Comparison of ENCODE assay signal across 20 cellular contexts in the genomic region with DNA sequence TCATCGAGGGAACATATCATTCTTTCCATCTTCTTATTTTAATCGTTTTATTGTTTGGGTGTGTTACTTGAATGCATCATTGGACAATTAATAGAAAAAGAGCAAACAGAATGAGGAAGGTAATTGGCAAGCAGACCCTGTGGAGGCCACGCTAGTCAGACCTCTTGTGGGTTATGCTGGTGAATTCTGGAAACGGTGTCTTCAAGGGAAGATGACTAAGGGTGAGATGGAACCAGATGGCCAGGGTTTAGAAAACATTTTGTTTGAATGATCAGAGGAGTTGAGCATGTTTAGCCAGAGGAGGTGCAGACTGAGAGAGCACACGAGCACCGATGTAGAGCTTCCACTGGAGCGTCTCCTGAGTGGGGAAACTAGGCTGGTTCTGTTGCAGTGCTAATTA. TPM values are rescaled to one million over a fixed set of nuclear protein-coding genes. Genes with fewer than 3 reads are reported as not detected.
DNase-seq lines count a peak whose midpoint lies in the region; ATAC-seq, FAIRE-seq and TF ChIP-seq lines count a peak whose summit lies in the region.
"Had no signal": no experiment of that assay in that cellular context is flagged by ENCODE, and none has a peak within 500 bp of the region (broad histone marks: within the 10 kb centered on the region; RNA-seq: fewer than 3 reads in every experiment).

No MANE protein-coding gene starts in this region.

- no peaks in the 10 kb centered on the region for H3K27me3 Mint-ChIP-seq in Calu3 (ENCODE audit: unreplicated experiment)
- no peaks in the 10 kb centered on the region for H3K27me3 Mint-ChIP-seq in memory B cell
- H3K27me3 Mint-ChIP-seq in WTC11 (ENCODE audit: low read depth), result peaks cover 69% of the 10 kb centered on the region
- H3K27me3 Mint-ChIP-seq in mesothelial cell of epicardium (ENCODE audit: low read depth), result no peaks in the 10 kb centered on the region

- peak; percentile 55 for FAIRE-seq in bronchial epithelial cell (lab: Jason Lieb, UNC)
- FAIRE-seq: H54, K562 had no signal

- peak overlapping the region; percentile 28 for H3K27ac Mint-ChIP-seq in Calu3 (ENCODE audit: unreplicated experiment)
- H3K27ac Mint-ChIP-seq in memory B cell, result peak overlapping the region; percentile 33
- H3K27ac Mint-ChIP-seq in WTC11, result no peak overlapping the region
- H3K27ac Mint-ChIP-seq in mesothelial cell of epicardium, result no peak overlapping the region
- H3K27ac Mint-ChIP-seq: activated CD8-positive, alpha-beta T cell treated with anti-CD3 and anti-CD28 coated beads for 36 hours; activated naive CD4-positive, alpha-beta T cell treated with anti-CD3 and anti-CD28 coated beads, Interleukin-2, amount 50 U/mL, for 72 hours; activated T-cell treated with anti-CD3 and anti-CD28 coated beads, Interleukin-2, amount 50 U/mL, for 72 hours had no signal

- in situ Hi-C loops in ACHN (cut with HindIII; ENCODE audit: low pct_ligation_motif_present, low pct_unique_long_range_greater_than_20kb, low sequenced_read_pairs), result no loop called here

- TF ChIP-seq CTCF in Calu3 (IDR thresholded peaks at IDR 0.05; ENCODE audit: unreplicated experiment) (no peak), bronchial epithelial cell (IDR thresholded peaks at IDR 0.05; ENCODE audit: insufficient read depth, low read length, severe bottlenecking) (no peak), WTC11 (IDR thresholded peaks at IDR 0.05) (no peak), mesothelial cell of epicardium (IDR thresholded peaks at IDR 0.05; ENCODE audit: unreplicated experiment) (no peak)

- H3K36me3 Mint-ChIP-seq in Calu3 (ENCODE audit: insufficient read depth, unreplicated experiment) (peaks cover 18% of the 10 kb centered on the region), memory B cell (peaks cover 15% of the 10 kb centered on the region), WTC11 (no peaks in the 10 kb centered on the region), mesothelial cell of epicardium (no peaks in the 10 kb centered on the region)
- H3K36me3 Mint-ChIP-seq: activated naive CD4-positive, alpha-beta T cell treated with anti-CD3 and anti-CD28 coated beads, Interleukin-2, amount 50 U/mL, for 72 hours had no signal

- H3K4me3 Mint-ChIP-seq in Calu3 (ENCODE audit: low read depth, unreplicated experiment) (no peak overlapping the region), memory B cell (peak overlapping the region; percentile 25), WTC11 (no peak overlapping the region), mesothelial cell of epicardium (no peak overlapping the region)
- H3K4me3 Mint-ChIP-seq: activated CD8-positive, alpha-beta T cell treated with anti-CD3 and anti-CD28 coated beads for 36 hours; activated T-cell treated with anti-CD3 and anti-CD28 coated beads, Interleukin-2, amount 50 U/mL, for 72 hours had no signal

- H3K36me3 ChIP-seq in bronchial epithelial cell (ENCODE audit: control insufficient read depth, insufficient read depth, low read length), result peaks cover 5% of the 10 kb centered on the region
- H3K36me3 ChIP-seq: BE2C, breast epithelium had no signal

- CTCF ChIA-PET in Calu3 (lab: Charles Lee), result no interaction called here
- CTCF ChIA-PET in WTC11 (lab: Charles Lee), result interaction anchor here (0.6 kb wide), 1 partner anchor 149 kb away, joined by 6 read pairs; no protein-coding TSS in a partner anchor

- ATAC-seq in memory B cell (ENCODE audit: low read depth) (no peak), WTC11 (no peak)
- ATAC-seq: activated CD8-positive, alpha-beta T cell treated with anti-CD3 and anti-CD28 coated beads for 36 hours; activated naive CD4-positive, alpha-beta T cell treated with anti-CD3 and anti-CD28 coated beads, Interleukin-2, amount 50 U/mL, for 72 hours; activated T-cell treated with anti-CD3 and anti-CD28 coated beads, Interleukin-2, amount 50 U/mL, for 72 hours; K562 had no signal

- intact Hi-C loops in Calu3 (cut with micrococcal nuclease; ENCODE audit: unreplicated experiment), result no loop called here

- no peak overlapping the region for H3K4me3 ChIP-seq in bronchial epithelial cell (ENCODE audit: low read depth, low read length)
- H3K4me3 ChIP-seq: breast epithelium, K562 had no signal

- H3K9me3 Mint-ChIP-seq in Calu3 (ENCODE audit: low read depth, unreplicated experiment) (no peaks in the 10 kb centered on the region), memory B cell (no peaks in the 10 kb centered on the region), WTC11 (no peaks in the 10 kb centered on the region), mesothelial cell of epicardium (no peaks in the 10 kb centered on the region)
- H3K9me3 Mint-ChIP-seq: activated CD8-positive, alpha-beta T cell treated with anti-CD3 and anti-CD28 coated beads for 36 hours; activated naive CD4-positive, alpha-beta T cell treated with anti-CD3 and anti-CD28 coated beads, Interleukin-2, amount 50 U/mL, for 72 hours; activated T-cell treated with anti-CD3 and anti-CD28 coated beads, Interleukin-2, amount 50 U/mL, for 72 hours had no signal

- H3K4me1 Mint-ChIP-seq in Calu3 (ENCODE audit: low read depth, unreplicated experiment) (peaks cover 63% of the 10 kb centered on the region), memory B cell (peaks cover 58% of the 10 kb centered on the region), WTC11 (0 out of 2 replicates have a peak, but pooled peaks cover 4% of the 10 kb centered on the region), mesothelial cell of epicardium (no peaks in the 10 kb centered on the region)

- no TSS peak for BruUV-seq in Calu3 (replicated peaks; lab: Mats Ljungman, UMichigan)

- H3K27me3 ChIP-seq in bronchial epithelial cell (ENCODE audit: control insufficient read depth, insufficient read depth, low read length), result no peaks in the 10 kb centered on the region
- H3K27me3 ChIP-seq: BE2C, breast epithelium had no signal

- POLR2A ChIA-PET in WTC11 (lab: Charles Lee), result no interaction called here

- DNase-seq in Calu3, result no peak
- peak; percentile 58 for DNase-seq in NAMALWA (ENCODE audit: low spot score)
- DNase-seq in bronchial epithelial cell (ENCODE audit: low read depth), result peak; percentile 47
- no peak for DNase-seq in memory B cell (ENCODE audit: low spot score in 2 of 2)
- no peak for DNase-seq in ACHN
- DNase-seq in A172 (ENCODE audit: low spot score), result no peak
- DNase-seq in WTC11 (ENCODE audit: low spot score), result no peak
- no peak for DNase-seq in mesothelial cell of epicardium (ENCODE audit: low spot score in 2 of 2, unreplicated experiment in 2 of 2)
- DNase-seq: activated CD8-positive, alpha-beta T cell treated with anti-CD3 and anti-CD28 coated beads for 36 hours; activated T-cell treated with anti-CD3 and anti-CD28 coated beads, Interleukin-2, amount 50 U/mL, for 72 hours; BE2C; hippocampal formation; NCI-H1105; NCI-H82; stimulated activated CD4-positive, alpha-beta T cell treated with anti-CD3 and anti-CD28 coated beads, Interleukin-2, amount 100 ng/mL, for 48 hours; substantia nigra had no signal

TF ChIP-seq in WTC11, 78 proteins besides CTCF, POLR2A, EP300 and RAD21 (continues in another document):
- TF ChIP-seq, protein P1, sequence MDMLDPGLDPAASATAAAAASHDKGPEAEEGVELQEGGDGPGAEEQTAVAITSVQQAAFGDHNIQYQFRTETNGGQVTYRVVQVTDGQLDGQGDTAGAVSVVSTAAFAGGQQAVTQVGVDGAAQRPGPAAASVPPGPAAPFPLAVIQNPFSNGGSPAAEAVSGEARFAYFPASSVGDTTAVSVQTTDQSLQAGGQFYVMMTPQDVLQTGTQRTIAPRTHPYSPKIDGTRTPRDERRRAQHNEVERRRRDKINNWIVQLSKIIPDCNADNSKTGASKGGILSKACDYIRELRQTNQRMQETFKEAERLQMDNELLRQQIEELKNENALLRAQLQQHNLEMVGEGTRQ (CRISPR knock-in tag; IDR thresholded peaks at IDR 0.05), result no peak
- TF ChIP-seq, protein P2, sequence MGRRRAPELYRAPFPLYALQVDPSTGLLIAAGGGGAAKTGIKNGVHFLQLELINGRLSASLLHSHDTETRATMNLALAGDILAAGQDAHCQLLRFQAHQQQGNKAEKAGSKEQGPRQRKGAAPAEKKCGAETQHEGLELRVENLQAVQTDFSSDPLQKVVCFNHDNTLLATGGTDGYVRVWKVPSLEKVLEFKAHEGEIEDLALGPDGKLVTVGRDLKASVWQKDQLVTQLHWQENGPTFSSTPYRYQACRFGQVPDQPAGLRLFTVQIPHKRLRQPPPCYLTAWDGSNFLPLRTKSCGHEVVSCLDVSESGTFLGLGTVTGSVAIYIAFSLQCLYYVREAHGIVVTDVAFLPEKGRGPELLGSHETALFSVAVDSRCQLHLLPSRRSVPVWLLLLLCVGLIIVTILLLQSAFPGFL (CRISPR knock-in tag; IDR thresholded peaks at IDR 0.05; ENCODE audit: borderline replicate concordance), result no peak
- TF ChIP-seq ZNF317 (CRISPR knock-in tag; IDR thresholded peaks at IDR 0.05; ENCODE audit: borderline replicate concordance, low read depth) (no peak), ESRRA (CRISPR knock-in tag; IDR thresholded peaks at IDR 0.05; ENCODE audit: borderline replicate concordance) (no peak), NFE2L1 (CRISPR knock-in tag; IDR thresholded peaks at IDR 0.05) (no peak), CBFB (CRISPR knock-in tag; IDR thresholded peaks at IDR 0.05; ENCODE audit: low read depth) (no peak)

RNA-seq across cellular contexts. Expression of a gene that starts 8.5 kb away (rescaled TPM):
- total RNA-seq in Calu3 (2022) (153 and 174 TPM in 2 replicates), bronchial epithelial cell (79.2 and 105 TPM in 2 replicates), WTC11 (2021) (27.5 to 33.9 TPM (median 27.8 TPM) in 3 replicates), mesothelial cell of epicardium (39.6 to 42.0 TPM (median 40.8 TPM) in 3 replicates)
- 0.10 TPM in 1 of 2 replicates, not detected in the other for total RNA-seq in A172 (2014; rRNA removed; shearing (Covaris generic))
- total RNA-seq: activated CD8-positive, alpha-beta T cell treated with anti-CD3 and anti-CD28 coated beads for 36 hours; activated T-cell treated with anti-CD3 and anti-CD28 coated beads, Interleukin-2, amount 50 U/mL, for 72 hours had no signal

Comparison
In these comparisons a context has a peak if more than half of its experiments do, and no peak if none do; other contexts are left out.
1. DNase-seq: peak in NAMALWA (single experiment) and bronchial epithelial cell (single experiment); none in Calu3 (single experiment), memory B cell (0 of 2), ACHN (single experiment), A172 (single experiment), WTC11 (single experiment) and mesothelial cell of epicardium (0 of 2).
2. H3K27ac Mint-ChIP-seq: peak in Calu3 (single experiment) and memory B cell (single experiment); none in WTC11 (single experiment) and mesothelial cell of epicardium (single experiment).
3. RNA of a gene that starts 8.5 kb away (total RNA-seq): 153 to 174 TPM in Calu3, 79.2 to 105 TPM in bronchial epithelial cell, 39.6 to 42.0 TPM in mesothelial cell of epicardium and 27.5 to 33.9 TPM in WTC11; 0.10 TPM in A172; every median in the first group is over 10 times any median in the second.